Comparison of ENCODE assay signal across 17 cellular contexts in genomic region chr21:46538851-46539666, GRCh38.
"Had no signal": no experiment of that assay in that cellular context is flagged by ENCODE, and none has a peak within 500 bp of the region (broad histone marks: within the 10 kb centered on the region; RNA-seq: fewer than 3 reads in every experiment).

No MANE protein-coding gene starts in this region.

- H3K4me1 Mint-ChIP-seq: brain, endodermal cell, nephron had no signal

- ATAC-seq: upper lobe of right lung had no signal

- H3K9me3 Mint-ChIP-seq: activated CD4-positive, alpha-beta memory T cell treated with anti-CD3 and anti-CD28 coated beads for 36 hours; activated naive CD4-positive, alpha-beta T cell treated with anti-CD3 and anti-CD28 coated beads, Interleukin-2, amount 50 U/mL, for 24 hours; brain; endodermal cell; nephron; stimulated activated naive CD8-positive, alpha-beta T cell treated with anti-CD3 and anti-CD28 coated beads, Interleukin-15, Interleukin-2, amounts not matched to agents 100 ng/mL and 50 ng/mL, for 24 hours had no signal

- H3K27ac Mint-ChIP-seq: activated CD4-positive, alpha-beta memory T cell treated with anti-CD3 and anti-CD28 coated beads for 36 hours; brain; endodermal cell; nephron; stimulated activated naive CD8-positive, alpha-beta T cell treated with anti-CD3 and anti-CD28 coated beads, Interleukin-15, Interleukin-2, amounts not matched to agents 100 ng/mL and 50 ng/mL, for 24 hours had no signal

- H3K27me3 Mint-ChIP-seq: activated CD4-positive, alpha-beta memory T cell treated with anti-CD3 and anti-CD28 coated beads for 36 hours; activated naive CD4-positive, alpha-beta T cell treated with anti-CD3 and anti-CD28 coated beads, Interleukin-2, amount 50 U/mL, for 24 hours; brain; stimulated activated naive CD8-positive, alpha-beta T cell treated with anti-CD3 and anti-CD28 coated beads, Interleukin-15, Interleukin-2, amounts not matched to agents 100 ng/mL and 50 ng/mL, for 24 hours had no signal

- H3K4me3 Mint-ChIP-seq: activated CD4-positive, alpha-beta memory T cell treated with anti-CD3 and anti-CD28 coated beads for 36 hours; activated naive CD4-positive, alpha-beta T cell treated with anti-CD3 and anti-CD28 coated beads, Interleukin-2, amount 50 U/mL, for 24 hours; brain; endodermal cell; nephron; stimulated activated naive CD8-positive, alpha-beta T cell treated with anti-CD3 and anti-CD28 coated beads, Interleukin-15, Interleukin-2, amounts not matched to agents 100 ng/mL and 50 ng/mL, for 24 hours had no signal

- DNase-seq: activated CD4-positive, alpha-beta memory T cell treated with anti-CD3 and anti-CD28 coated beads for 36 hours; activated CD8-positive, alpha-beta memory T cell treated with anti-CD3 and anti-CD28 coated beads, Interleukin-2, amount 50 U/mL, for 48 hours; amygdala; cerebellar nuclear complex; dermis blood vessel endothelial cell; endodermal cell; erythroblast; hypothalamus; lower lobe of right lung; midbrain; stimulated activated CD4-positive, alpha-beta T cell treated with anti-CD3 and anti-CD28 coated beads, Interleukin-4, amount 100 ng/mL, for 1 hour; stimulated activated CD8-positive, alpha-beta memory T cell treated with anti-CD3 and anti-CD28 coated beads, Interleukin-4, amount 100 ng/mL, for 48 hours; upper lobe of right lung had no signal
